ENCODE assay signal across 21 cellular contexts in genomic region chr6:161607696-161608297, GRCh38.
DNase-seq lines count a peak whose midpoint lies in the region; ATAC-seq, FAIRE-seq and TF ChIP-seq lines count a peak whose summit lies in the region.
"Had no signal": no experiment of that assay in that cellular context is flagged by ENCODE, and none has a peak within 500 bp of the region (broad histone marks: within the 10 kb centered on the region; RNA-seq: fewer than 3 reads in every experiment).

No MANE protein-coding gene starts in this region.

- no peak overlapping the region for H3K27ac ChIP-seq in H9 (ENCODE audit: insufficient read length, low read depth, low read length)
- no peak overlapping the region for H3K27ac ChIP-seq in OCI-LY3 (ENCODE audit: low read length)
- no peak overlapping the region for H3K27ac ChIP-seq in H1 (ENCODE audit: low read depth, low read length)
- no peak overlapping the region for H3K27ac ChIP-seq in testis
- H3K27ac ChIP-seq: C4-2B had no signal

- H4K20me1 ChIP-seq in H9 (ENCODE audit: control insufficient read depth, insufficient read depth, insufficient read length) = no peaks in the 10 kb centered on the region
- H4K20me1 ChIP-seq in OCI-LY3 (ENCODE audit: insufficient read depth, low read length) = no peaks in the 10 kb centered on the region
- H4K20me1 ChIP-seq in H1 (replicated peaks in 1 of 2; ENCODE audit: control insufficient read depth in 1 of 2, insufficient read depth in 2 of 2, low read length in 2 of 2) = no peaks in the 10 kb centered on the region

- H3K4me3 ChIP-seq in OCI-LY3 (ENCODE audit: low read length) = no peak overlapping the region
- H3K4me3 ChIP-seq in H1 (ENCODE audit: extremely low read depth in 1 of 4, insufficient read depth in 2 of 4, low read depth in 3 of 4, low read length in 4 of 4) = no peak overlapping the region
- no peak overlapping the region for H3K4me3 ChIP-seq in testis

- peak; percentile 26 to 41; a peak in 3 of 4 replicates for TF ChIP-seq RAD21 in H1 (IDR thresholded peaks at IDR 0.05 in 1 of 2, conservative IDR thresholded peaks at IDR 0.05 in 1 of 2; ENCODE audit: low read depth in 2 of 2, low read length in 2 of 2)

- H3K4me1 Mint-ChIP-seq in H9 = no peaks in the 10 kb centered on the region
- H3K4me1 Mint-ChIP-seq: IgD-negative memory B cell had no signal

- H3K27me3 ChIP-seq in H9 (ENCODE audit: insufficient read depth, low read length) (no peaks in the 10 kb centered on the region), OCI-LY3 (ENCODE audit: low read depth, low read length) (no peaks in the 10 kb centered on the region), H1 (replicated peaks in 1 of 4; ENCODE audit: control insufficient read depth in 3 of 4, extremely low read depth in 1 of 4, insufficient read depth in 3 of 4, low read length in 3 of 4) (no peaks in the 10 kb centered on the region), testis (no peaks in the 10 kb centered on the region)

- no peaks in the 10 kb centered on the region for H3K36me3 ChIP-seq in OCI-LY3 (replicated peaks; ENCODE audit: low read depth, low read length)
- H3K36me3 ChIP-seq in H1 (ENCODE audit: control insufficient read depth in 2 of 4, insufficient read depth in 4 of 4, low read length in 3 of 4) = no peaks in the 10 kb centered on the region
- no peaks in the 10 kb centered on the region for H3K36me3 ChIP-seq in testis (ENCODE audit: low read depth, missing control alignments)

- H2AK5ac ChIP-seq in H9 (ENCODE audit: insufficient read length, low read length) (no peak overlapping the region), H1 (ENCODE audit: low read depth, low read length) (no peak overlapping the region)

- no peaks in the 10 kb centered on the region for H3K27me3 Mint-ChIP-seq in H9 (ENCODE audit: low read depth)
- H3K27me3 Mint-ChIP-seq: CD4-positive, alpha-beta T cell; IgD-negative memory B cell had no signal

- H2BK20ac ChIP-seq in H9 (ENCODE audit: low read depth, low read length, poor library complexity, severe bottlenecking) = no peak overlapping the region
- H2BK20ac ChIP-seq in H1 (ENCODE audit: low read length) = no peak overlapping the region

- peak; percentile 37; the same call in 2 of the 3 replicates for TF ChIP-seq CTCF in H9 (conservative IDR thresholded peaks at IDR 0.05)
- peak; percentile 7; the same call in 1 of the 2 replicates for TF ChIP-seq CTCF in OCI-LY3 (IDR thresholded peaks at IDR 0.05; ENCODE audit: low read depth, low read length)
- TF ChIP-seq CTCF in H1 (IDR thresholded peaks at IDR 0.05; ENCODE audit: control extremely low read depth in 1 of 3, insufficient read depth in 1 of 3, low read depth in 1 of 3, low read length in 3 of 3) = peak; percentile 24 to 40 (median 36); a peak in 3 of 4 replicates
- TF ChIP-seq CTCF in testis (IDR thresholded peaks at IDR 0.05) = no peak

- no peak overlapping the region for H3T11ph ChIP-seq in H9 (ENCODE audit: low read length)

- H3K4ac ChIP-seq in H9 (ENCODE audit: low read depth, low read length) (no peak overlapping the region), H1 (replicated peaks; ENCODE audit: insufficient read length, low read depth, low read length) (no peak overlapping the region)

- H4K5ac ChIP-seq in H9 (ENCODE audit: insufficient read length, low read depth, low read length) (no peak overlapping the region), H1 (ENCODE audit: insufficient read length, low read depth, low read length) (no peak overlapping the region)

- H3K36me3 Mint-ChIP-seq in H9 (ENCODE audit: insufficient read depth in 1 of 3, low read depth in 3 of 3) = no peaks in the 10 kb centered on the region

- no peak overlapping the region for H3K4me3 Mint-ChIP-seq in H9
- H3K4me3 Mint-ChIP-seq: CD4-positive, alpha-beta T cell; HFFc6; IgD-negative memory B cell had no signal

- no peak for TF ChIP-seq EP300 in H1 (IDR thresholded peaks at IDR 0.05; ENCODE audit: borderline replicate concordance in 1 of 2, low read depth in 2 of 2, low read length in 2 of 2)

- H3K79me2 ChIP-seq in H9 (ENCODE audit: insufficient read depth, low read length) (no peaks in the 10 kb centered on the region), OCI-LY3 (ENCODE audit: low read length) (no peaks in the 10 kb centered on the region), H1 (ENCODE audit: control insufficient read depth in 1 of 2, insufficient read depth in 2 of 2, low read length in 2 of 2) (no peaks in the 10 kb centered on the region)

- WGBS in H9 (ENCODE audit: extremely low coverage, insufficient read length, low lambda C conversion rate) = no CpG with 5 or more reads among the region's 6 CpGs
- 92% methylated on average over 6 of the region's 6 CpGs; no CpG with 5 or more reads in 1 of the 2 experiments for WGBS in H1 (ENCODE audit: extremely low coverage in 1 of 2, insufficient coverage in 1 of 2, insufficient read length in 1 of 2, insufficient replicate concordance in 2 of 2, low coverage in 1 of 2, low lambda C conversion rate in 2 of 2, missing lambda C conversion rate in 1 of 2), 2 experiments
- 82 to 84% methylated on average over 6 of the region's 6 CpGs for WGBS in testis, 2 donors

- intact Hi-C loops in testis (cut with DNase I; ENCODE audit: low total_unique reads) = no loop called here

- H2BK5ac ChIP-seq in H9 (ENCODE audit: insufficient read length, low read length) (no peak overlapping the region), H1 (ENCODE audit: low read depth, low read length) (no peak overlapping the region)

- no peak overlapping the region for H3K56ac ChIP-seq in H9 (ENCODE audit: insufficient read length, low read depth, low read length)
- no peak overlapping the region for H3K56ac ChIP-seq in H1 (replicated peaks; ENCODE audit: insufficient read length, low read depth, low read length)

- peak overlapping the region; percentile 56 for H2AFZ ChIP-seq in H9 (ENCODE audit: low read length)
- H2AFZ ChIP-seq in OCI-LY3 (ENCODE audit: low read depth, low read length) = no peak overlapping the region
- 0 out of 2 replicates have a peak overlapping the region, but pooled peaks have one; percentile 45 for H2AFZ ChIP-seq in H1 (ENCODE audit: low read length)

- ATAC-seq in HG03045 (IDR thresholded peaks at IDR 0.05; ENCODE audit: unreplicated experiment) = no peak
- ATAC-seq in GM21367 (IDR thresholded peaks at IDR 0.05; ENCODE audit: unreplicated experiment) = no peak

- H3K9ac ChIP-seq in H9 (ENCODE audit: extremely low read depth, insufficient read length, low read length) (no peak overlapping the region), OCI-LY3 (ENCODE audit: low read length) (no peak overlapping the region), H1 (replicated peaks in 1 of 4; ENCODE audit: extremely low read depth in 1 of 4, low read depth in 3 of 4, low read length in 3 of 4) (no peak overlapping the region)

- H2BK15ac ChIP-seq in H9 (ENCODE audit: low read depth, low read length) = no peak overlapping the region
- H2BK15ac ChIP-seq in H1 (ENCODE audit: low read length) = no peak overlapping the region

- H3K14ac ChIP-seq in H9 (ENCODE audit: insufficient read depth, low read length) (no peak overlapping the region), H1 (ENCODE audit: insufficient read length) (no peak overlapping the region)

- no peak overlapping the region for H2BK12ac ChIP-seq in H9 (ENCODE audit: insufficient read length, low read depth, low read length)
- no peak overlapping the region for H2BK12ac ChIP-seq in H1 (ENCODE audit: low read depth, low read length)

- H3K18ac ChIP-seq in H9 (ENCODE audit: insufficient read length, low read depth, low read length) = no peak overlapping the region
- H3K18ac ChIP-seq in H1 (ENCODE audit: extremely low read depth, low read length) = no peak overlapping the region

- no peak overlapping the region for H3K27ac Mint-ChIP-seq in H9
- H3K27ac Mint-ChIP-seq: CD4-positive, alpha-beta T cell; HFFc6; IgD-negative memory B cell had no signal

- POLR2A ChIA-PET in H1 (lab: Charles Lee; ENCODE audit: partially characterized antibody) = no interaction called here

- H3K9me3 ChIP-seq in H9 (ENCODE audit: control insufficient read depth, low read depth, low read length) = no peaks in the 10 kb centered on the region
- H3K9me3 ChIP-seq in OCI-LY3 (ENCODE audit: insufficient read depth, low read length) = no peaks in the 10 kb centered on the region
- H3K9me3 ChIP-seq in H1 (ENCODE audit: insufficient read depth in 2 of 2, low read depth in 1 of 2, low read length in 1 of 2) = no peaks in the 10 kb centered on the region
- no peaks in the 10 kb centered on the region for H3K9me3 ChIP-seq in testis

- FAIRE-seq in H1 (lab: Jason Lieb, UNC) = no peak
- FAIRE-seq: A204.1, GM12892, GM18507, HTR-8/SVneo had no signal

- H4K8ac ChIP-seq in H9 (replicated peaks; ENCODE audit: insufficient read length, low read depth, low read length) = no peak overlapping the region
- H4K8ac ChIP-seq in H1 (ENCODE audit: extremely low read depth, insufficient read depth, low read length) = no peak overlapping the region

- DNase-seq in H9 (no peak), H1 (ENCODE audit: low read depth in 1 of 2, low spot score in 2 of 2) (no peak), testis (peak; percentile 28), SHP77 (lab: John Stamatoyannopoulos, UW) (no peak)
- DNase-seq: ACHN; CD4-positive, alpha-beta T cell; DMS153; DMS79; GDM1; HCEC 1CT; HFFc6; KBM-7 had no signal

- CTCF ChIA-PET in H1 (lab: Charles Lee; ENCODE audit: partially characterized antibody) = interaction anchor here (0.6 to 1.8 kb wide), 3 partner anchors 29 to 579 kb away, joined by 3 read pairs; no protein-coding TSS in a partner anchor

- H3K23ac ChIP-seq in H9 (ENCODE audit: insufficient read length, low read depth, low read length) (no peak overlapping the region), H1 (ENCODE audit: insufficient read length) (no peak overlapping the region)

- H3K23me2 ChIP-seq in H9 (ENCODE audit: insufficient read length, low read depth, low read length, poor library complexity, severe bottlenecking) (no peaks in the 10 kb centered on the region), H1 (ENCODE audit: low read depth, low read length) (no peaks in the 10 kb centered on the region)

- H4K91ac ChIP-seq in H9 (ENCODE audit: insufficient read length, low read depth, low read length) (no peak overlapping the region), H1 (replicated peaks; ENCODE audit: insufficient read length, low read length) (no peak overlapping the region)

- no peaks in the 10 kb centered on the region for H3K79me1 ChIP-seq in H9 (ENCODE audit: insufficient read depth, low read depth, low read length, poor library complexity, severe bottlenecking)
- H3K79me1 ChIP-seq in H1 (ENCODE audit: low read depth, low read length) = no peaks in the 10 kb centered on the region

- no peak overlapping the region for H3K4me2 ChIP-seq in H9 (ENCODE audit: insufficient read depth, insufficient read length, low read length)
- no peak overlapping the region for H3K4me2 ChIP-seq in OCI-LY3 (ENCODE audit: low read length)
- H3K4me2 ChIP-seq in H1 (ENCODE audit: insufficient read depth in 1 of 2, low read depth in 2 of 2, low read length in 2 of 2) = no peak overlapping the region

- H2BK120ac ChIP-seq in H9 (ENCODE audit: low read depth, low read length, poor library complexity, severe bottlenecking) (no peak overlapping the region), H1 (replicated peaks; ENCODE audit: low read depth, low read length) (no peak overlapping the region)

- peaks cover under 1 to 5% of the 10 kb centered on the region in 2 experiments; a peak in 2 of 5 replicates for H3K9me3 Mint-ChIP-seq in H9

- TF ChIP-seq POLR2A in H1 (IDR thresholded peaks at IDR 0.05; ENCODE audit: control extremely low read depth in 1 of 2, low read depth in 2 of 2, low read length in 2 of 2) (no peak), testis (IDR thresholded peaks at IDR 0.05) (no peak)

- no peaks in the 10 kb centered on the region for H3K4me1 ChIP-seq in H9 (ENCODE audit: insufficient read depth, low read length)
- H3K4me1 ChIP-seq in OCI-LY3 (ENCODE audit: low read length) = no peaks in the 10 kb centered on the region
- H3K4me1 ChIP-seq in H1 (replicated peaks in 1 of 4; ENCODE audit: control insufficient read depth in 3 of 4, insufficient read depth in 4 of 4, low read length in 3 of 4) = no peaks in the 10 kb centered on the region
- no peaks in the 10 kb centered on the region for H3K4me1 ChIP-seq in testis

Comparison
In these comparisons a context has a peak if more than half of its experiments do, and no peak if none do; other contexts are left out.
1. CTCF ChIP-seq: peak in H9 (single experiment), OCI-LY3 (single experiment) and H1 (3 of 3); none in testis (0 of 3).